ENCODE assay signal across 8 cellular contexts in the genomic region with DNA sequence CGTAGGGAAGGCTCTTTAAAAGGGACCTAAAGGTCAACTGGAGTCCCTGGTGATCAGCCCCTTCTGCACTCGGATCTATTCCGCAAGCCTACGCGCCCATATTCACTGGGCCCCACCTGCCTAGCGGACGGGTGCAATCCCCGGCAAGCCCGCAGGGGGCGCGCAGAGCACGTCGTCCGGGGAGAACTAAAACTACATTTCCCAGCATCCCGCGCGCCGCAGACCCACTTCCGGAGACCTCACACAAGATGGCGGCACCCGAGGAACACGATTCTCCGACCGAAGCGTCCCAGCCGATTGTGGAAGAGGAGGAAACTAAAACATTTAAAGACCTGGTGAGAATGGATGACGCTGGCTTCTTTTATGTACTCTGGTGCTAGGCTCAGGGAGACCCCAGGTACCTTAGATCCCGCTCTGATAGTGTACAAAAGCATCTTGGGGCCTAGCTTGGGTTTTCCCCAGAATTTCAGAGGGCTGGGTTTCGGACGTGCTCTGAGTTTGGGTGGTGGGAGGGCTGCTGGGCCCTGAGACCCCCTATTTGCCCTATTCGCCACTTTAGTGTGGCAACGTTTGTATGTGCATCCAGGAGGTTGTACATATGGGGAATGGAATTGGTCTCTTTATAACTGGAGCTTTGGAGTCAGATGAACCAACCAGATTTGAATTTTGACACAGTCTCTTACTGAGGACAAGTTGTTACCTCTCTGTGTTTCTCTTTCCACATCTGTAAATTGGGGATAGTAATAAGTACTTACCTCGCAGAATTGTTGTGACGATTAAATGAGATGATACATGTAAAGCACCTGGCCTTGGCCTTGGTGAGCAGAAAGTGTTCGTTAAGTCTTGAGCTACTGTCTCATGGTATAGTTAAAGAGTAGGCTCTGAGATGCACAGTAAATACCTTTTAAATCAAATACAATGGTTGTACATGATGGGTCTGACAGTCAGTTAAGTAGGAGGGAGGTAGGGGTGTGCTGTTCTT. TPM values are rescaled to one million over a fixed set of nuclear protein-coding genes. Genes with fewer than 3 reads are reported as not detected.
DNase-seq lines count a peak whose midpoint lies in the region; ATAC-seq and TF ChIP-seq lines count a peak whose summit lies in the region.

Gene DDX47 (plus strand): TSS at position 227 of the 982 bp plus-strand sequence. CDS start 22 bp downstream, at position 249.

- H3K27ac ChIP-seq in SU-DHL-6 (ENCODE audit: low read depth, low read length) (no peak within 1 kb of the TSS), parathyroid adenoma (peak within 1 kb of the TSS; percentile 48), tibial nerve (peak within 1 kb of the TSS in 3 of 4 donors; percentile 76 to 87 (median 77))

- TF ChIP-seq EP300 in tibial nerve (IDR thresholded peaks at IDR 0.05), result peak in 1 of 2 donors; percentile 90

- DNase-seq in NCI-H1092 treated with DMSO at 0.1 percent for 48 hours (lab: John Stamatoyannopoulos, UW) (peak; percentile 93), Right ventricle myocardium superior (peak; percentile 98), tibial nerve (ENCODE audit: low spot score in 2 of 2) (peak; percentile 96 to 98)
- peak; percentile 99 for DNase-seq in activated naive CD8-positive, alpha-beta T cell treated with anti-CD3 and anti-CD28 coated beads, Interleukin-2, amount 10 ng/mL, durations not matched to agents 7 days and 5 days

- H2AFZ ChIP-seq in SU-DHL-6 (ENCODE audit: low read depth, low read length, severe bottlenecking) (peak within 1 kb of the TSS; percentile 73), parathyroid adenoma (peak within 1 kb of the TSS; percentile 80)

- H3K9me2 ChIP-seq in SU-DHL-6 (replicated peaks; ENCODE audit: insufficient read depth, low read length), result no peaks in the 10 kb centered on the region

- TF ChIP-seq POLR2A in GM10847 (IDR thresholded peaks at IDR 0.05; ENCODE audit: extremely low read depth, insufficient read length) (peak; percentile 51), tibial nerve (IDR thresholded peaks at IDR 0.05) (peak in 1 of 2 donors; percentile 52)

- intact Hi-C loops in Right ventricle myocardium superior (cut with DNase I), result no loop called here

- peak within 1 kb of the TSS; percentile 84 for H3K4me3 Mint-ChIP-seq in activated naive CD8-positive, alpha-beta T cell treated with anti-CD3 and anti-CD28 coated beads, Interleukin-2, amount 10 ng/mL, durations not matched to agents 7 days and 5 days

- peaks cover 31% of the 10 kb centered on the region for H3K79me2 ChIP-seq in SU-DHL-6 (ENCODE audit: insufficient read depth, low read length)
- H3K79me2 ChIP-seq in parathyroid adenoma, result peaks cover 34% of the 10 kb centered on the region

- no peaks in the 10 kb centered on the region for H3F3A ChIP-seq in SU-DHL-6 (ENCODE audit: insufficient read depth)

- peak within 1 kb of the TSS; percentile 84 for H3K27ac Mint-ChIP-seq in activated naive CD8-positive, alpha-beta T cell treated with anti-CD3 and anti-CD28 coated beads, Interleukin-2, amount 10 ng/mL, durations not matched to agents 7 days and 5 days

- POLR2A ChIA-PET in activated naive CD8-positive, alpha-beta T cell treated with anti-CD3 and anti-CD28 coated beads, Interleukin-2, amount 10 ng/mL, durations not matched to agents 7 days and 5 days (lab: Charles Lee), result interaction anchor here (1.1 to 3.8 kb wide), 5 partner anchors 8 to 76 kb away, joined by 3 to 24 read pairs (median 5); no protein-coding TSS in a partner anchor

- 3 to 4% methylated on average over 32 to 35 of the region's 35 CpGs for WGBS in tibial nerve, 2 donors

- H3K36me3 ChIP-seq in SU-DHL-6 (ENCODE audit: low read length) (no peaks in the 10 kb centered on the region), parathyroid adenoma (ENCODE audit: control insufficient read depth, insufficient read depth, low read length) (no peaks in the 10 kb centered on the region), tibial nerve (peaks cover 0 to 14% (median 0%) of the 10 kb centered on the region in 3 donors)

- no peaks in the 10 kb centered on the region for H3K9me3 Mint-ChIP-seq in activated naive CD8-positive, alpha-beta T cell treated with anti-CD3 and anti-CD28 coated beads, Interleukin-2, amount 10 ng/mL, durations not matched to agents 7 days and 5 days

- no peaks in the 10 kb centered on the region for H3K27me3 ChIP-seq in SU-DHL-6 (ENCODE audit: low read length)
- H3K27me3 ChIP-seq in parathyroid adenoma (ENCODE audit: control insufficient read depth, insufficient read depth, low read length), result no peaks in the 10 kb centered on the region
- H3K27me3 ChIP-seq in tibial nerve, result no peaks in the 10 kb centered on the region

- no peaks in the 10 kb centered on the region for H3K27me3 Mint-ChIP-seq in activated naive CD8-positive, alpha-beta T cell treated with anti-CD3 and anti-CD28 coated beads, Interleukin-2, amount 10 ng/mL, durations not matched to agents 7 days and 5 days

- H3K9me3 ChIP-seq in SU-DHL-6 (ENCODE audit: insufficient read depth, low read length) (no peaks in the 10 kb centered on the region), parathyroid adenoma (ENCODE audit: control insufficient read depth, low read length) (no peaks in the 10 kb centered on the region), tibial nerve (no peaks in the 10 kb centered on the region)

- peaks cover 59% of the 10 kb centered on the region for H3K4me1 Mint-ChIP-seq in activated naive CD8-positive, alpha-beta T cell treated with anti-CD3 and anti-CD28 coated beads, Interleukin-2, amount 10 ng/mL, durations not matched to agents 7 days and 5 days

- H3K4me1 ChIP-seq in parathyroid adenoma (peaks cover 11% of the 10 kb centered on the region), tibial nerve (peaks cover 0 to 42% (median 15%) of the 10 kb centered on the region in 4 donors)

- no peaks in the 10 kb centered on the region for H4K20me1 ChIP-seq in SU-DHL-6 (ENCODE audit: low read depth, low read length)

- H3K4me2 ChIP-seq in SU-DHL-6 (ENCODE audit: low read depth, low read length, poor library complexity, severe bottlenecking) (peak within 1 kb of the TSS; percentile 70), parathyroid adenoma (ENCODE audit: low read length) (peak within 1 kb of the TSS; percentile 69)

- H3K4me3 ChIP-seq in SU-DHL-6 (ENCODE audit: insufficient read depth, low read length, poor library complexity, severe bottlenecking) (peak within 1 kb of the TSS; percentile 75), parathyroid adenoma (ENCODE audit: low read depth, low read length) (peak within 1 kb of the TSS; percentile 99), tibial nerve (peak within 1 kb of the TSS; percentile 77 to 94 (median 89))

- peaks cover 23% of the 10 kb centered on the region for H3K36me3 Mint-ChIP-seq in activated naive CD8-positive, alpha-beta T cell treated with anti-CD3 and anti-CD28 coated beads, Interleukin-2, amount 10 ng/mL, durations not matched to agents 7 days and 5 days

- TF ChIP-seq CTCF in SU-DHL-6 (IDR thresholded peaks at IDR 0.05; ENCODE audit: insufficient read depth, low read length, poor library complexity, severe bottlenecking) (peak; percentile 47), parathyroid adenoma (IDR thresholded peaks at IDR 0.05) (peak; percentile 98), tibial nerve (IDR thresholded peaks at IDR 0.05) (peak; percentile 94 to 98 (median 96))

- H3K9ac ChIP-seq in SU-DHL-6 (ENCODE audit: low read length) (peak within 1 kb of the TSS; percentile 76), parathyroid adenoma (peak within 1 kb of the TSS; percentile 79)

- ATAC-seq in HG02571 (IDR thresholded peaks at IDR 0.05; ENCODE audit: unreplicated experiment) (peak; percentile 76), Right ventricle myocardium superior (ENCODE audit: poor library complexity) (peak; percentile 99)
- peak; percentile 77 for ATAC-seq in activated naive CD8-positive, alpha-beta T cell treated with anti-CD3 and anti-CD28 coated beads, Interleukin-2, amount 10 ng/mL, durations not matched to agents 7 days and 5 days (ENCODE audit: low read depth)

RNA-seq across cellular contexts. Expression of gene DDX47, which starts in this region (rescaled TPM):
- 10 to 100 TPM; 56.3 to 60.8 TPM for total RNA-seq in activated naive CD8-positive, alpha-beta T cell treated with anti-CD3 and anti-CD28 coated beads, Interleukin-2, amount 10 ng/mL, durations not matched to agents 7 days and 5 days
- 24.9 TPM for total RNA-seq in Right ventricle myocardium superior
- total RNA-seq in tibial nerve, result 10 to 100 TPM; 39.4 to 50.0 (median 47.8) TPM

Comparison
In these comparisons a context has a peak if more than half of its experiments do, and no peak if none do; other contexts are left out.
1. CTCF ChIP-seq: peak in every context shown above with its lines; median percentile 98 in parathyroid adenoma; 96 in tibial nerve; 47 in SU-DHL-6.